Comparison of ENCODE assay signal across 16 cellular contexts in genomic region chr5:163913548-163913947, GRCh38.
DNase-seq lines count a peak whose midpoint lies in the region; ATAC-seq and TF ChIP-seq lines count a peak whose summit lies in the region.
"Had no signal": no experiment of that assay in that cellular context is flagged by ENCODE, and none has a peak within 500 bp of the region (broad histone marks: within the 10 kb centered on the region; RNA-seq: fewer than 3 reads in every experiment).

No MANE protein-coding gene starts in this region.

- H3K9ac ChIP-seq in colonic mucosa (ENCODE audit: low read depth in 2 of 2, low read length in 2 of 2) = no peak overlapping the region

- ATAC-seq in GM19467 (IDR thresholded peaks at IDR 0.05; ENCODE audit: unreplicated experiment) = no peak
- ATAC-seq: body of pancreas had no signal

- in situ Hi-C loops in KBM-7 (cut with MboI; ENCODE audit: low pct_unique_long_range_greater_than_20kb, low sequenced_read_pairs) = no loop called here

- peak; percentile 22 for DNase-seq in SKM-1 treated with dmso at 0.1 percent for 144 hours (lab: John Stamatoyannopoulos, UW; ENCODE audit: unreplicated experiment)
- no peak for DNase-seq in SKM-1 (lab: John Stamatoyannopoulos, UW; ENCODE audit: unreplicated experiment)
- peak; percentile 85 for DNase-seq in NAMALWA (ENCODE audit: low spot score)
- DNase-seq in choroid plexus epithelial cell (ENCODE audit: low read depth) = peak; percentile 16
- DNase-seq in amygdala (lab: John Stamatoyannopoulos, UW) = no peak
- no peak for DNase-seq in KBM-7
- no peak for DNase-seq in colonic mucosa
- DNase-seq: activated CD4-positive, alpha-beta T cell treated with anti-CD3 and anti-CD28 coated beads for 1 hour; activated CD8-positive, alpha-beta memory T cell treated with anti-CD3 and anti-CD28 coated beads, Interleukin-2, amount 50 U/mL, for 48 hours; activated naive CD4-positive, alpha-beta T cell treated with Interleukin-2 at 50 U/mL for 16 hours; body of pancreas; foreskin melanocyte; NCI-H146; NCI-H510A treated with DMSO at 0.1 percent for 48 hours; testis had no signal

- no peaks in the 10 kb centered on the region for H3K36me3 ChIP-seq in colonic mucosa

- TF ChIP-seq CTCF in choroid plexus epithelial cell (conservative IDR thresholded peaks at IDR 0.05; ENCODE audit: low read depth, low read length) (peak; percentile 21), colonic mucosa (IDR thresholded peaks at IDR 0.05) (no peak)

- intact Hi-C loops in colonic mucosa (cut with DNase I) = no loop called here

- no peaks in the 10 kb centered on the region for H3K4me1 ChIP-seq in colonic mucosa
- H3K4me1 ChIP-seq: body of pancreas, testis had no signal

- no peak overlapping the region for H3K4me3 ChIP-seq in choroid plexus epithelial cell (ENCODE audit: low read depth, low read length)
- no peak overlapping the region for H3K4me3 ChIP-seq in colonic mucosa
- H3K4me3 ChIP-seq: body of pancreas, testis had no signal

- H3K9me3 ChIP-seq in colonic mucosa = no peaks in the 10 kb centered on the region
- H3K9me3 ChIP-seq: body of pancreas, testis had no signal

- no peak overlapping the region for H3K27ac ChIP-seq in colonic mucosa
- H3K27ac ChIP-seq: body of pancreas, testis had no signal

- no peaks in the 10 kb centered on the region for H3K27me3 ChIP-seq in colonic mucosa
- H3K27me3 ChIP-seq: body of pancreas, testis had no signal

Comparison
In these comparisons a context has a peak if more than half of its experiments do, and no peak if none do; other contexts are left out.
1. DNase-seq: peak in SKM-1 treated with dmso at 0.1 percent for 144 hours (single experiment), NAMALWA (single experiment) and choroid plexus epithelial cell (single experiment); none in SKM-1 (single experiment), amygdala (0 of 56), KBM-7 (single experiment) and colonic mucosa (single experiment).